Comparison of ENCODE assay signal across 19 cellular contexts in the genomic region with DNA sequence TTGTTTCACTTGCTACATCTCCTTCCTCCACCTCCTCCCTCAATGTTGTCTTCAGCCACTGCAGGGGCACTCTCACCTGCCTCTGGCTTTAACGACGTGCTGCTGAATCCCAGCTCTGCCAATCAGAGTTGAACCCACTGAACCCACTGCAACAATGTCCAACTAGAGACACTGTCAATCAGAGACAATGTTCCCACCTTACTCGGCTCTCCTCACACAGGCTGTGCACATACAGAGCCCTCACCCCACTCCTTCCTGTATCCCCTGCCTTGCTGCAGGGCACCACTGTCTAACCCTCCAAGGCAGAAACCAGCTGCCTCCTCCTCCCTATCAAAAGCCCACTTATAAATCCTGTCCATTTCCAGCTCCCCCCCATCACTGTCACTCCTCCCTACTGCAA. TPM values are rescaled to one million over a fixed set of nuclear protein-coding genes. Genes with fewer than 3 reads are reported as not detected.
DNase-seq lines count a peak whose midpoint lies in the region; ATAC-seq, FAIRE-seq and TF ChIP-seq lines count a peak whose summit lies in the region.
"Had no signal": no experiment of that assay in that cellular context is flagged by ENCODE, and none has a peak within 500 bp of the region (broad histone marks: within the 10 kb centered on the region; RNA-seq: fewer than 3 reads in every experiment).

No MANE protein-coding gene starts in this region.

- no peak overlapping the region for H2AFZ ChIP-seq in HepG2 (ENCODE audit: low read length)

- DNase-seq in activated naive CD8-positive, alpha-beta T cell treated with anti-CD3 and anti-CD28 coated beads, Interleukin-2, amount 50 U/mL, for 24 hours: no peak
- DNase-seq in HepG2 (ENCODE audit: low spot score) (no peak), H4 (ENCODE audit: low spot score) (no peak)
- no peak for DNase-seq in activated naive CD4-positive, alpha-beta T cell treated with Interleukin-2 at 50 U/mL for 16 hours
- DNase-seq: activated CD4-positive, CD25-positive, alpha-beta regulatory T cell; activated effector memory CD4-positive, alpha-beta T cell treated with anti-CD3 and anti-CD28 coated beads, Interleukin-2, amount 50 U/mL, for 16 hours; mesendoderm; NCI-H2029 treated with DMSO at 0.1 percent for 48 hours; NCI-H774 had no signal

- H3K4me1 ChIP-seq in BLaER1 treated with 17β-estradiol and CSF1 and Interleukin-3, amounts not matched to agents 10 nM and 100 nM: peaks cover 73 to 86% (median 81%) of the 10 kb centered on the region in 10 experiments
- peaks cover 55% of the 10 kb centered on the region for H3K4me1 ChIP-seq in HepG2 (ENCODE audit: insufficient read depth, low read length)

- no peak overlapping the region for H3K4me3 ChIP-seq in BLaER1 treated with 17β-estradiol and CSF1 and Interleukin-3, amounts not matched to agents 10 nM and 100 nM
- peak overlapping the region in 1 of 3 experiments; percentile 45; a peak in 2 of 6 replicates for H3K4me3 ChIP-seq in HepG2 (replicated peaks in 1 of 3; ENCODE audit: insufficient read depth in 1 of 3, low read depth in 2 of 3, low read length in 3 of 3)
- H3K4me3 ChIP-seq: ascending aorta, suprapubic skin had no signal

- H3K27ac ChIP-seq in 22Rv1: peak overlapping the region; percentile 78
- H3K27ac ChIP-seq in BLaER1 treated with 17β-estradiol and CSF1 and Interleukin-3, amounts not matched to agents 10 nM and 100 nM: peak overlapping the region in 2 of 11 experiments; percentile 1 to 28; a peak in 2 of 22 replicates
- H3K27ac ChIP-seq in HepG2 (ENCODE audit: extremely low read length, insufficient read depth, low read length): peak overlapping the region; percentile 45
- H3K27ac ChIP-seq: ascending aorta, suprapubic skin had no signal

- no peak for TF ChIP-seq RAD21 in HepG2 (CRISPR knock-in tag; IDR thresholded peaks at IDR 0.05)

- BruUV-seq in HepG2 (replicated peaks; lab: Mats Ljungman, UMichigan): no TSS peak

- POLR2A ChIA-PET in HepG2 (lab: Yijun Ruan, JAX): interaction anchor here (0.6 to 1.0 kb wide), 3 partner anchors 9 to 54 kb away, joined by 3 to 5 read pairs (median 3); no protein-coding TSS in a partner anchor

- peak; percentile 22 for ATAC-seq in activated naive CD8-positive, alpha-beta T cell treated with anti-CD3 and anti-CD28 coated beads, Interleukin-2, amount 50 U/mL, for 24 hours
- ATAC-seq in HepG2: peak; percentile 76
- no peak for ATAC-seq in HG02970 (IDR thresholded peaks at IDR 0.05; ENCODE audit: low FRiP score, unreplicated experiment)
- ATAC-seq in GM18511 (IDR thresholded peaks at IDR 0.05; ENCODE audit: unreplicated experiment): no peak

- H3K27ac Mint-ChIP-seq in activated naive CD8-positive, alpha-beta T cell treated with anti-CD3 and anti-CD28 coated beads, Interleukin-2, amount 50 U/mL, for 24 hours: no peak overlapping the region
- H3K27ac Mint-ChIP-seq: IgD-negative memory B cell; T-helper 1 cell treated with Interleukin-12 subunit alpha and Interleukin-12 subunit beta and Interleukin-4 antibody, amounts not matched to agents 30 μg/mL and 1 μg/mL, for 36 hours had no signal

- intact Hi-C loops in HepG2 (cut with micrococcal nuclease; ENCODE audit: unreplicated experiment): no loop called here

- H3K36me3 ChIP-seq in BLaER1 treated with 17β-estradiol and CSF1 and Interleukin-3, amounts not matched to agents 10 nM and 100 nM: peaks cover 9 to 72% (median 51%) of the 10 kb centered on the region in 11 experiments
- peaks cover 8 to 18% of the 10 kb centered on the region in 2 experiments; a peak in 4 of 5 replicates for H3K36me3 ChIP-seq in HepG2 (replicated peaks in 1 of 2; ENCODE audit: control insufficient read depth in 1 of 2, insufficient read depth in 2 of 2, low read length in 2 of 2)
- H3K36me3 ChIP-seq: ascending aorta, suprapubic skin had no signal

- in situ Hi-C loops in HepG2 (cut with HindIII; ENCODE audit: extremely low pct_ligation_motif_present, low pct_unique_long_range_greater_than_20kb): no loop called here

- H3K27me3 ChIP-seq in BLaER1 treated with 17β-estradiol and CSF1 and Interleukin-3, amounts not matched to agents 10 nM and 100 nM: no peaks in the 10 kb centered on the region
- H3K27me3 ChIP-seq in HepG2 (ENCODE audit: control insufficient read depth in 1 of 2, insufficient read depth in 2 of 2, low read length in 2 of 2): no peaks in the 10 kb centered on the region
- H3K27me3 ChIP-seq: ascending aorta, suprapubic skin had no signal

- H3K4me3 Mint-ChIP-seq in activated naive CD8-positive, alpha-beta T cell treated with anti-CD3 and anti-CD28 coated beads, Interleukin-2, amount 50 U/mL, for 24 hours: no peak overlapping the region
- H3K4me3 Mint-ChIP-seq: IgD-negative memory B cell; neural crest cell; T-helper 1 cell treated with Interleukin-12 subunit alpha and Interleukin-12 subunit beta and Interleukin-4 antibody, amounts not matched to agents 30 μg/mL and 1 μg/mL, for 36 hours had no signal

- CTCF ChIA-PET in HepG2 (lab: Yijun Ruan, JAX; ENCODE audit: low intra/inter-chr PET ratio, low total read pairs): no interaction called here

- TF ChIP-seq EP300 in HepG2 (IDR thresholded peaks at IDR 0.05; ENCODE audit: low read depth in 2 of 2, low read length in 2 of 2) (no peak), HepG2 (CRISPR knock-in tag; IDR thresholded peaks at IDR 0.05; ENCODE audit: borderline replicate concordance) (no peak)

- peaks cover 30% of the 10 kb centered on the region for H3K36me3 Mint-ChIP-seq in activated naive CD8-positive, alpha-beta T cell treated with anti-CD3 and anti-CD28 coated beads, Interleukin-2, amount 50 U/mL, for 24 hours (ENCODE audit: low read depth)

- no peaks in the 10 kb centered on the region for H3K27me3 Mint-ChIP-seq in activated naive CD8-positive, alpha-beta T cell treated with anti-CD3 and anti-CD28 coated beads, Interleukin-2, amount 50 U/mL, for 24 hours
- H3K27me3 Mint-ChIP-seq: IgD-negative memory B cell had no signal

- peak overlapping the region in 1 of 11 experiments; percentile 20; a peak in 1 of 22 replicates for H3K9ac ChIP-seq in BLaER1 treated with 17β-estradiol and CSF1 and Interleukin-3, amounts not matched to agents 10 nM and 100 nM
- peak overlapping the region; percentile 12; the same call in 1 of the 2 replicates for H3K9ac ChIP-seq in HepG2 (ENCODE audit: insufficient read depth, low read depth, low read length)

- TF ChIP-seq POLR2A in HepG2 (IDR thresholded peaks at IDR 0.05; ENCODE audit: insufficient read depth in 1 of 2, low read depth in 2 of 2, low read length in 2 of 2): no peak; a peak in 1 of 4 replicates

- peak overlapping the region; percentile 30 to 77 (median 59) for H3K4me2 ChIP-seq in BLaER1 treated with 17β-estradiol and CSF1 and Interleukin-3, amounts not matched to agents 10 nM and 100 nM
- H3K4me2 ChIP-seq in HepG2 (ENCODE audit: low read depth, low read length): peak overlapping the region; percentile 75

- H3K4me1 Mint-ChIP-seq in activated naive CD8-positive, alpha-beta T cell treated with anti-CD3 and anti-CD28 coated beads, Interleukin-2, amount 50 U/mL, for 24 hours: peaks cover 37% of the 10 kb centered on the region

- no peak for FAIRE-seq in HepG2 (lab: Jason Lieb, UNC)
- FAIRE-seq: GM18507 had no signal

- 14% methylated on average over 3 of the region's 3 CpGs for WGBS in HepG2 (ENCODE audit: low lambda C conversion rate)

- H4K20me1 ChIP-seq in BLaER1 treated with 17β-estradiol and CSF1 and Interleukin-3, amounts not matched to agents 10 nM and 100 nM: peaks cover 88 to 91% (median 89%) of the 10 kb centered on the region in 11 experiments
- H4K20me1 ChIP-seq in HepG2 (ENCODE audit: insufficient read depth, low read length): peaks cover 85% of the 10 kb centered on the region

- peaks cover 0 to 12% (median 0%) of the 10 kb centered on the region in 11 experiments; a peak in 7 of 22 replicates for H3K9me3 ChIP-seq in BLaER1 treated with 17β-estradiol and CSF1 and Interleukin-3, amounts not matched to agents 10 nM and 100 nM (replicated peaks in 1 of 11)
- H3K9me3 ChIP-seq in HepG2 (ENCODE audit: low read length): no peaks in the 10 kb centered on the region
- H3K9me3 ChIP-seq: ascending aorta, suprapubic skin had no signal

- peaks cover 82% of the 10 kb centered on the region for H3K79me2 ChIP-seq in HepG2 (ENCODE audit: insufficient read depth, low read length)

- TF ChIP-seq CTCF in 22Rv1 (IDR thresholded peaks at IDR 0.05): no peak
- no peak for TF ChIP-seq CTCF in HepG2 (CRISPR knock-in tag; IDR thresholded peaks at IDR 0.05)

- no peaks in the 10 kb centered on the region for H3K9me3 Mint-ChIP-seq in activated naive CD8-positive, alpha-beta T cell treated with anti-CD3 and anti-CD28 coated beads, Interleukin-2, amount 50 U/mL, for 24 hours
- H3K9me3 Mint-ChIP-seq: IgD-negative memory B cell; T-helper 1 cell treated with Interleukin-12 subunit alpha and Interleukin-12 subunit beta and Interleukin-4 antibody, amounts not matched to agents 30 μg/mL and 1 μg/mL, for 36 hours had no signal

TF ChIP-seq in HepG2, 621 proteins besides CTCF, POLR2A, EP300 and RAD21 (continues in another document):
- TF ChIP-seq BORCS8-MEF2B (CRISPR knock-in tag; IDR thresholded peaks at IDR 0.05) (no peak), ZNF777 (CRISPR knock-in tag; IDR thresholded peaks at IDR 0.05) (no peak), NBN (conservative IDR thresholded peaks at IDR 0.05) (no peak)

RNA-seq across cellular contexts. Expression of a gene that starts 58.7 kb away (rescaled TPM):
- total RNA-seq in HepG2 (2016; rRNA removed; fragmentation: Illumina TruSeq; extraction: Trizol): 21.4 and 24.4 TPM in 2 replicates
- total RNA-seq in HepG2 (2016; cell fraction: cytosol; rRNA removed; fragmentation: Illumina TruSeq; extraction: Trizol; ENCODE audit: low read depth): 54.2 and 55.2 TPM in 2 replicates
- total RNA-seq in HepG2 (2016; cell fraction: insoluble cytoplasmic fraction; rRNA removed; fragmentation: Illumina TruSeq; extraction: Trizol): 17.9 and 22.3 TPM in 2 replicates
- 22.4 and 27.0 TPM in 2 replicates for total RNA-seq in HepG2 (2016; cell fraction: membrane; rRNA removed; fragmentation: Illumina TruSeq; extraction: Trizol)
- total RNA-seq in HepG2 (2016; cell fraction: nucleus; rRNA removed; fragmentation: Illumina TruSeq; extraction: Trizol): 48.5 and 63.5 TPM in 2 replicates
- polyA plus RNA-seq in HepG2 (2011; rRNA removed): 38.4 and 42.3 TPM in 2 replicates
- 31.1 and 36.3 TPM in 2 replicates for polyA plus RNA-seq in HepG2 (2011; cell fraction: cytosol; rRNA removed)
- 155 and 191 TPM in 2 replicates for polyA plus RNA-seq in HepG2 (2011; cell fraction: nucleus; rRNA removed)
- 78.6 and 89.8 TPM in 2 replicates for polyA plus RNA-seq in HepG2 (2012)
- 10.6 and 13.9 TPM in 2 replicates for polyA plus RNA-seq in HepG2 (2016; cell fraction: cytosol; fragmentation: Illumina TruSeq; extraction: Trizol; ENCODE audit: low read depth)
- polyA plus RNA-seq in HepG2 (2016; cell fraction: insoluble cytoplasmic fraction; fragmentation: Illumina TruSeq; extraction: Trizol; ENCODE audit: low read depth): 35.2 and 50.6 TPM in 2 replicates
- polyA plus RNA-seq in HepG2 (2016; cell fraction: membrane; fragmentation: Illumina TruSeq; extraction: Trizol; ENCODE audit: low read depth): 29.5 and 30.6 TPM in 2 replicates
- 190 and 216 TPM in 2 replicates for polyA plus RNA-seq in HepG2 (2016; cell fraction: nucleus; fragmentation: Illumina TruSeq; extraction: Trizol; ENCODE audit: insufficient read depth, low read depth)
- 38.6 and 64.5 TPM in 2 replicates for polyA minus RNA-seq in HepG2 (2011; rRNA and poly(A)+ RNA removed; ENCODE audit: low replicate concordance)
- polyA minus RNA-seq in HepG2 (2011; cell fraction: cytosol; rRNA and poly(A)+ RNA removed): 32.5 and 37.0 TPM in 2 replicates
- polyA minus RNA-seq in HepG2 (2011; cell fraction: nucleus; rRNA and poly(A)+ RNA removed): 104 and 109 TPM in 2 replicates
- total RNA-seq in H4 (2014; rRNA removed; shearing (Covaris generic)): 34.4 and 39.2 TPM in 2 replicates

Comparison
In these comparisons a context has a peak if more than half of its experiments do, and no peak if none do; other contexts are left out.
1. ATAC-seq: peak in activated naive CD8-positive, alpha-beta T cell treated with anti-CD3 and anti-CD28 coated beads, Interleukin-2, amount 50 U/mL, for 24 hours (single experiment) and HepG2 (single experiment); none in HG02970 (single experiment) and GM18511 (single experiment).